ENCODE assay signal across 2 cellular contexts in the genomic region with DNA sequence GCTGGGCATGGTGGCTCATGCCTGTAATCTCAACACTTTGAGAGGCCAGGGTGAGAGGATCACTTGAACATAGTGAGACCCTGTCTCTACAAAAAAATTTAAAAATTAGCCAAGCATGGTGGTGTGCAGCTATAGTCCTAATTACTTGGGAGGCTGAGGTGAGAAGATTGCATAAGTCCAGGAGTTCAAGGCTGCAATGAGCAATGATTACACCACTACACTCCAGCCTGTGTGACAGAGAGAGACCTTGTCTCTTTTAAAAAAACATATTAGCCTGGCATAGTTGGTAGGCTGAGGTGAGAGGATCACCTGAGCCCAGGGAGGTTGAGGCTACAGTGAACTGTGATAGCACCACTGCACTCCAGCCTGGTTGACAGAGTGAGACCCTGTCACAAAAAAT.
TF ChIP-seq lines count a peak whose summit lies in the region.

No MANE protein-coding gene starts in this region.

TF ChIP-seq in WTC11, 78 proteins besides CTCF, POLR2A, EP300 and RAD21:
- TF ChIP-seq EMX1 (CRISPR knock-in tag; IDR thresholded peaks at IDR 0.05) (no peak), GABPB1 (CRISPR knock-in tag; IDR thresholded peaks at IDR 0.05) (0 out of 2 replicates have a peak, but pooled peaks have one; percentile 33)

TF ChIP-seq in HepG2, 621 proteins besides CTCF, POLR2A, EP300 and RAD21 (continues in another document):
- TF ChIP-seq ZNF780A (CRISPR knock-in tag; IDR thresholded peaks at IDR 0.05) = no peak
- no peak for TF ChIP-seq PHF8 (CRISPR knock-in tag; IDR thresholded peaks at IDR 0.05)
- TF ChIP-seq RXRB (CRISPR knock-in tag; IDR thresholded peaks at IDR 0.05; ENCODE audit: borderline replicate concordance) = peak; percentile 41; the same call in 1 of the 2 replicates
- no peak for TF ChIP-seq ZNF670 (CRISPR knock-in tag; IDR thresholded peaks at IDR 0.05; ENCODE audit: borderline replicate concordance)
- peak; percentile 45; the same call in 1 of the 2 replicates for TF ChIP-seq NCOA2 (CRISPR knock-in tag; IDR thresholded peaks at IDR 0.05)
- no peak for TF ChIP-seq ZNF230 (CRISPR knock-in tag; IDR thresholded peaks at IDR 0.05)
- TF ChIP-seq ZNF766 (CRISPR knock-in tag; IDR thresholded peaks at IDR 0.05; ENCODE audit: borderline replicate concordance) = no peak
- TF ChIP-seq GATAD2A (CRISPR knock-in tag; IDR thresholded peaks at IDR 0.05) = peak; percentile 65; the same call in 1 of the 2 replicates
- peak; percentile 95 for TF ChIP-seq TBX2 (CRISPR knock-in tag; IDR thresholded peaks at IDR 0.05; ENCODE audit: borderline replicate concordance)
- TF ChIP-seq FOXP1 (IDR thresholded peaks at IDR 0.05) = no peak
- TF ChIP-seq FOXP1 (CRISPR knock-in tag; IDR thresholded peaks at IDR 0.05) = peak; percentile 15; the same call in 1 of the 2 replicates
- TF ChIP-seq ZNF382 (CRISPR knock-in tag; IDR thresholded peaks at IDR 0.05; ENCODE audit: borderline replicate concordance) = no peak
- TF ChIP-seq, protein P1, sequence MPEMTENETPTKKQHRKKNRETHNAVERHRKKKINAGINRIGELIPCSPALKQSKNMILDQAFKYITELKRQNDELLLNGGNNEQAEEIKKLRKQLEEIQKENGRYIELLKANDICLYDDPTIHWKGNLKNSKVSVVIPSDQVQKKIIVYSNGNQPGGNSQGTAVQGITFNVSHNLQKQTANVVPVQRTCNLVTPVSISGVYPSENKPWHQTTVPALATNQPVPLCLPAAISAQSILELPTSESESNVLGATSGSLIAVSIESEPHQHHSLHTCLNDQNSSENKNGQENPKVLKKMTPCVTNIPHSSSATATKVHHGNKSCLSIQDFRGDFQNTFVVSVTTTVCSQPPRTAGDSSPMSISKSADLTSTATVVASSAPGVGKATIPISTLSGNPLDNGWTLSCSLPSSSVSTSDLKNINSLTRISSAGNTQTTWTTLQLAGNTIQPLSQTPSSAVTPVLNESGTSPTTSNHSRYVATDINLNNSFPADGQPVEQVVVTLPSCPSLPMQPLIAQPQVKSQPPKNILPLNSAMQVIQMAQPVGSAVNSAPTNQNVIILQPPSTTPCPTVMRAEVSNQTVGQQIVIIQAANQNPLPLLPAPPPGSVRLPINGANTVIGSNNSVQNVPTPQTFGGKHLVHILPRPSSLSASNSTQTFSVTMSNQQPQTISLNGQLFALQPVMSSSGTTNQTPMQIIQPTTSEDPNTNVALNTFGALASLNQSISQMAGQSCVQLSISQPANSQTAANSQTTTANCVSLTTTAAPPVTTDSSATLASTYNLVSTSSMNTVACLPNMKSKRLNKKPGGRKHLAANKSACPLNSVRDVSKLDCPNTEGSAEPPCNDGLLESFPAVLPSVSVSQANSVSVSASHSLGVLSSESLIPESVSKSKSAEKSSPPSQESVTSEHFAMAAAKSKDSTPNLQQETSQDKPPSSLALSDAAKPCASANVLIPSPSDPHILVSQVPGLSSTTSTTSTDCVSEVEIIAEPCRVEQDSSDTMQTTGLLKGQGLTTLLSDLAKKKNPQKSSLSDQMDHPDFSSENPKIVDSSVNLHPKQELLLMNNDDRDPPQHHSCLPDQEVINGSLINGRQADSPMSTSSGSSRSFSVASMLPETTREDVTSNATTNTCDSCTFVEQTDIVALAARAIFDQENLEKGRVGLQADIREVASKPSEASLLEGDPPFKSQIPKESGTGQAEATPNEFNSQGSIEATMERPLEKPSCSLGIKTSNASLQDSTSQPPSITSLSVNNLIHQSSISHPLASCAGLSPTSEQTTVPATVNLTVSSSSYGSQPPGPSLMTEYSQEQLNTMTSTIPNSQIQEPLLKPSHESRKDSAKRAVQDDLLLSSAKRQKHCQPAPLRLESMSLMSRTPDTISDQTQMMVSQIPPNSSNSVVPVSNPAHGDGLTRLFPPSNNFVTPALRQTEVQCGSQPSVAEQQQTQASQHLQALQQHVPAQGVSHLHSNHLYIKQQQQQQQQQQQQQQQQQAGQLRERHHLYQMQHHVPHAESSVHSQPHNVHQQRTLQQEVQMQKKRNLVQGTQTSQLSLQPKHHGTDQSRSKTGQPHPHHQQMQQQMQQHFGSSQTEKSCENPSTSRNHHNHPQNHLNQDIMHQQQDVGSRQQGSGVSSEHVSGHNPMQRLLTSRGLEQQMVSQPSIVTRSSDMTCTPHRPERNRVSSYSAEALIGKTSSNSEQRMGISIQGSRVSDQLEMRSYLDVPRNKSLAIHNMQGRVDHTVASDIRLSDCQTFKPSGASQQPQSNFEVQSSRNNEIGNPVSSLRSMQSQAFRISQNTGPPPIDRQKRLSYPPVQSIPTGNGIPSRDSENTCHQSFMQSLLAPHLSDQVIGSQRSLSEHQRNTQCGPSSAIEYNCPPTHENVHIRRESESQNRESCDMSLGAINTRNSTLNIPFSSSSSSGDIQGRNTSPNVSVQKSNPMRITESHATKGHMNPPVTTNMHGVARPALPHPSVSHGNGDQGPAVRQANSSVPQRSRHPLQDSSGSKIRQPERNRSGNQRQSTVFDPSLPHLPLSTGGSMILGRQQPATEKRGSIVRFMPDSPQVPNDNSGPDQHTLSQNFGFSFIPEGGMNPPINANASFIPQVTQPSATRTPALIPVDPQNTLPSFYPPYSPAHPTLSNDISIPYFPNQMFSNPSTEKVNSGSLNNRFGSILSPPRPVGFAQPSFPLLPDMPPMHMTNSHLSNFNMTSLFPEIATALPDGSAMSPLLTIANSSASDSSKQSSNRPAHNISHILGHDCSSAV (CRISPR knock-in tag; IDR thresholded peaks at IDR 0.05; ENCODE audit: borderline replicate concordance) = no peak
- TF ChIP-seq, protein P2, sequence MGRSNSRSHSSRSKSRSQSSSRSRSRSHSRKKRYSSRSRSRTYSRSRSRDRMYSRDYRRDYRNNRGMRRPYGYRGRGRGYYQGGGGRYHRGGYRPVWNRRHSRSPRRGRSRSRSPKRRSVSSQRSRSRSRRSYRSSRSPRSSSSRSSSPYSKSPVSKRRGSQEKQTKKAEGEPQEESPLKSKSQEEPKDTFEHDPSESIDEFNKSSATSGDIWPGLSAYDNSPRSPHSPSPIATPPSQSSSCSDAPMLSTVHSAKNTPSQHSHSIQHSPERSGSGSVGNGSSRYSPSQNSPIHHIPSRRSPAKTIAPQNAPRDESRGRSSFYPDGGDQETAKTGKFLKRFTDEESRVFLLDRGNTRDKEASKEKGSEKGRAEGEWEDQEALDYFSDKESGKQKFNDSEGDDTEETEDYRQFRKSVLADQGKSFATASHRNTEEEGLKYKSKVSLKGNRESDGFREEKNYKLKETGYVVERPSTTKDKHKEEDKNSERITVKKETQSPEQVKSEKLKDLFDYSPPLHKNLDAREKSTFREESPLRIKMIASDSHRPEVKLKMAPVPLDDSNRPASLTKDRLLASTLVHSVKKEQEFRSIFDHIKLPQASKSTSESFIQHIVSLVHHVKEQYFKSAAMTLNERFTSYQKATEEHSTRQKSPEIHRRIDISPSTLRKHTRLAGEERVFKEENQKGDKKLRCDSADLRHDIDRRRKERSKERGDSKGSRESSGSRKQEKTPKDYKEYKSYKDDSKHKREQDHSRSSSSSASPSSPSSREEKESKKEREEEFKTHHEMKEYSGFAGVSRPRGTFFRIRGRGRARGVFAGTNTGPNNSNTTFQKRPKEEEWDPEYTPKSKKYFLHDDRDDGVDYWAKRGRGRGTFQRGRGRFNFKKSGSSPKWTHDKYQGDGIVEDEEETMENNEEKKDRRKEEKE (IDR thresholded peaks at IDR 0.05) = no peak
- TF ChIP-seq RCOR2 (CRISPR knock-in tag; IDR thresholded peaks at IDR 0.05) = no peak
- TF ChIP-seq ETV6 (CRISPR knock-in tag; conservative IDR thresholded peaks at IDR 0.05) = no peak
- TF ChIP-seq, protein P3, sequence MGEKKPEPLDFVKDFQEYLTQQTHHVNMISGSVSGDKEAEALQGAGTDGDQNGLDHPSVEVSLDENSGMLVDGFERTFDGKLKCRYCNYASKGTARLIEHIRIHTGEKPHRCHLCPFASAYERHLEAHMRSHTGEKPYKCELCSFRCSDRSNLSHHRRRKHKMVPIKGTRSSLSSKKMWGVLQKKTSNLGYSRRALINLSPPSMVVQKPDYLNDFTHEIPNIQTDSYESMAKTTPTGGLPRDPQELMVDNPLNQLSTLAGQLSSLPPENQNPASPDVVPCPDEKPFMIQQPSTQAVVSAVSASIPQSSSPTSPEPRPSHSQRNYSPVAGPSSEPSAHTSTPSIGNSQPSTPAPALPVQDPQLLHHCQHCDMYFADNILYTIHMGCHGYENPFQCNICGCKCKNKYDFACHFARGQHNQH (CRISPR knock-in tag; IDR thresholded peaks at IDR 0.05) = no peak
- TF ChIP-seq PAXIP1 (CRISPR knock-in tag; conservative IDR thresholded peaks at IDR 0.05) = peak; percentile 40; the same call in 1 of the 2 replicates
- TF ChIP-seq CEBPG (CRISPR knock-in tag; IDR thresholded peaks at IDR 0.05) = peak; percentile 89
- 0 out of 2 replicates have a peak, but pooled peaks have one; percentile 13 for TF ChIP-seq ZNF770 (CRISPR knock-in tag; IDR thresholded peaks at IDR 0.05)
- TF ChIP-seq MEF2D (CRISPR knock-in tag; IDR thresholded peaks at IDR 0.05) = no peak
- TF ChIP-seq SOX6 (IDR thresholded peaks at IDR 0.05) = no peak
- peak; percentile 49 for TF ChIP-seq SOX6 (CRISPR knock-in tag; IDR thresholded peaks at IDR 0.05)
- TF ChIP-seq ZNF331 (CRISPR knock-in tag; IDR thresholded peaks at IDR 0.05) = no peak
- 0 out of 4 replicates have a peak, but pooled peaks of 1 of the 2 experiments have one; percentile 19 for TF ChIP-seq ATF4 (CRISPR knock-in tag; IDR thresholded peaks at IDR 0.05)
- TF ChIP-seq MAZ (IDR thresholded peaks at IDR 0.05; ENCODE audit: borderline replicate concordance, low read depth, low read length) = no peak
- no peak for TF ChIP-seq MAZ (CRISPR knock-in tag; IDR thresholded peaks at IDR 0.05; ENCODE audit: low read depth)
- TF ChIP-seq, protein P4, sequence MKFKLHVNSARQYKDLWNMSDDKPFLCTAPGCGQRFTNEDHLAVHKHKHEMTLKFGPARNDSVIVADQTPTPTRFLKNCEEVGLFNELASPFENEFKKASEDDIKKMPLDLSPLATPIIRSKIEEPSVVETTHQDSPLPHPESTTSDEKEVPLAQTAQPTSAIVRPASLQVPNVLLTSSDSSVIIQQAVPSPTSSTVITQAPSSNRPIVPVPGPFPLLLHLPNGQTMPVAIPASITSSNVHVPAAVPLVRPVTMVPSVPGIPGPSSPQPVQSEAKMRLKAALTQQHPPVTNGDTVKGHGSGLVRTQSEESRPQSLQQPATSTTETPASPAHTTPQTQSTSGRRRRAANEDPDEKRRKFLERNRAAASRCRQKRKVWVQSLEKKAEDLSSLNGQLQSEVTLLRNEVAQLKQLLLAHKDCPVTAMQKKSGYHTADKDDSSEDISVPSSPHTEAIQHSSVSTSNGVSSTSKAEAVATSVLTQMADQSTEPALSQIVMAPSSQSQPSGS (CRISPR knock-in tag; IDR thresholded peaks at IDR 0.05) = peak; percentile 50; the same call in 1 of the 2 replicates
- TF ChIP-seq DNMT3B (CRISPR knock-in tag; conservative IDR thresholded peaks at IDR 0.05) = no peak
- TF ChIP-seq TSC22D2 (CRISPR knock-in tag; IDR thresholded peaks at IDR 0.05; ENCODE audit: borderline replicate concordance) = no peak
- no peak for TF ChIP-seq BORCS8-MEF2B (CRISPR knock-in tag; IDR thresholded peaks at IDR 0.05)
- TF ChIP-seq, protein P5, sequence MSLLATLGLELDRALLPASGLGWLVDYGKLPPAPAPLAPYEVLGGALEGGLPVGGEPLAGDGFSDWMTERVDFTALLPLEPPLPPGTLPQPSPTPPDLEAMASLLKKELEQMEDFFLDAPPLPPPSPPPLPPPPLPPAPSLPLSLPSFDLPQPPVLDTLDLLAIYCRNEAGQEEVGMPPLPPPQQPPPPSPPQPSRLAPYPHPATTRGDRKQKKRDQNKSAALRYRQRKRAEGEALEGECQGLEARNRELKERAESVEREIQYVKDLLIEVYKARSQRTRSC (CRISPR knock-in tag; IDR thresholded peaks at IDR 0.05; ENCODE audit: low read depth) = no peak
- TF ChIP-seq CEBPB (IDR thresholded peaks at IDR 0.05; ENCODE audit: borderline replicate concordance, low read depth, low read length) = peak; percentile 82
